In the genomic region with DNA sequence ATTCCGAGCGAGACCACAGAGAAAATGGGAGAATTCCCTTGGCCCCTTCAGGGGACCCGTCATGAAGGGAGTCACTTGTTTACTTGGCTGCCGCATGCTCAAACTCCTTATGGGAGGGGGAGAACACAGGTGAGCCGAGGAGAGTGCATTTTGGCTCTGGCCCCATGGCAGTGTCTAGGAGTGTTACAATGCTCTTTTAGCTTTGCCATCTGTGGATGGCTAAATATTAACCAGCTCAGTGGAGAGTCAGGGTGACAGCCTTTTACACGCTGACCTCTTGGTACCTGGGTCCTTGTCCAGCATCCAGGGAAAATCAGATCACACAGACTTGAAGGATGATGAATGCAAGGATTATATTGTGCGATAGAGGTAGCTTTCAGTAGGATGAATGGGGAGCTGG, we compare ENCODE assay signal across 19 cellular contexts.
DNase-seq lines count a peak whose midpoint lies in the region; ATAC-seq and TF ChIP-seq lines count a peak whose summit lies in the region.
"Had no signal": no experiment of that assay in that cellular context is flagged by ENCODE, and none has a peak within 500 bp of the region (broad histone marks: within the 10 kb centered on the region; RNA-seq: fewer than 3 reads in every experiment).

No MANE protein-coding gene starts in this region.

- H3K36me3 Mint-ChIP-seq in Calu3 (ENCODE audit: insufficient read depth, unreplicated experiment): no peaks in the 10 kb centered on the region
- no peaks in the 10 kb centered on the region for H3K36me3 Mint-ChIP-seq in stimulated activated effector memory CD8-positive, alpha-beta T cell treated with anti-CD3 and anti-CD28 coated beads, Interleukin-12 subunit alpha, Interleukin-12 subunit beta, amount 100 ng/mL, for 72 hours
- no peaks in the 10 kb centered on the region for H3K36me3 Mint-ChIP-seq in activated CD4-positive, alpha-beta T cell treated with anti-CD3 and anti-CD28 coated beads, Interleukin-2, amount 10 ng/mL, durations not matched to agents 7 days and 5 days (ENCODE audit: low read depth)
- H3K36me3 Mint-ChIP-seq: CD4-positive, CD25-positive, alpha-beta regulatory T cell; CD8-positive, alpha-beta memory T cell had no signal

- intact Hi-C loops in Calu3 (cut with micrococcal nuclease; ENCODE audit: unreplicated experiment): no loop called here
- intact Hi-C loops in A673 (cut with micrococcal nuclease; ENCODE audit: unreplicated experiment): no loop called here

- H3K9me3 Mint-ChIP-seq in Calu3 (ENCODE audit: low read depth, unreplicated experiment): peaks cover 6% of the 10 kb centered on the region
- no peaks in the 10 kb centered on the region for H3K9me3 Mint-ChIP-seq in stimulated activated effector memory CD8-positive, alpha-beta T cell treated with anti-CD3 and anti-CD28 coated beads, Interleukin-12 subunit alpha, Interleukin-12 subunit beta, amount 100 ng/mL, for 72 hours
- H3K9me3 Mint-ChIP-seq in activated CD4-positive, alpha-beta T cell treated with anti-CD3 and anti-CD28 coated beads, Interleukin-2, amount 10 ng/mL, durations not matched to agents 7 days and 5 days: no peaks in the 10 kb centered on the region

- H3K9me3 ChIP-seq in liver (ENCODE audit: control insufficient read depth in 4 of 4, low read length in 3 of 4) (peaks cover 0 to 3% (median 0%) of the 10 kb centered on the region in 4 donors), A673 (ENCODE audit: low read depth, low read length, poor library complexity, severe bottlenecking) (no peaks in the 10 kb centered on the region)
- H3K9me3 ChIP-seq: HAP-1 had no signal

- peak; percentile 43 for ATAC-seq in stimulated activated effector memory CD8-positive, alpha-beta T cell treated with anti-CD3 and anti-CD28 coated beads, Interleukin-12 subunit alpha, Interleukin-12 subunit beta, amount 100 ng/mL, for 72 hours
- ATAC-seq: A549 had no signal

- peaks cover 2 to 11% (median 9%) of the 10 kb centered on the region in 4 donors for H3K4me1 ChIP-seq in liver (ENCODE audit: control insufficient read depth in 4 of 4, insufficient read depth in 4 of 4, low read length in 3 of 4)
- H3K4me1 ChIP-seq in A673 (ENCODE audit: insufficient read depth, low read length, poor library complexity, severe bottlenecking): no peaks in the 10 kb centered on the region
- H3K4me1 ChIP-seq: HAP-1 had no signal

- no peaks in the 10 kb centered on the region for H3K27me3 Mint-ChIP-seq in Calu3 (ENCODE audit: unreplicated experiment)
- no peaks in the 10 kb centered on the region for H3K27me3 Mint-ChIP-seq in activated CD4-positive, alpha-beta T cell treated with anti-CD3 and anti-CD28 coated beads, Interleukin-2, amount 10 ng/mL, durations not matched to agents 7 days and 5 days
- H3K27me3 Mint-ChIP-seq: CD4-positive, CD25-positive, alpha-beta regulatory T cell had no signal

- TF ChIP-seq CTCF in Calu3 (IDR thresholded peaks at IDR 0.05; ENCODE audit: unreplicated experiment) (no peak), VCaP (conservative IDR thresholded peaks at IDR 0.05) (no peak), liver (IDR thresholded peaks at IDR 0.05; ENCODE audit: low read depth, low read length, missing input control) (no peak), A673 (conservative IDR thresholded peaks at IDR 0.05; ENCODE audit: low read depth, low read length) (no peak)

- peaks cover 37% of the 10 kb centered on the region for H3K4me1 Mint-ChIP-seq in Calu3 (ENCODE audit: low read depth, unreplicated experiment)
- no peaks in the 10 kb centered on the region for H3K4me1 Mint-ChIP-seq in stimulated activated effector memory CD8-positive, alpha-beta T cell treated with anti-CD3 and anti-CD28 coated beads, Interleukin-12 subunit alpha, Interleukin-12 subunit beta, amount 100 ng/mL, for 72 hours
- H3K4me1 Mint-ChIP-seq in activated CD4-positive, alpha-beta T cell treated with anti-CD3 and anti-CD28 coated beads, Interleukin-2, amount 10 ng/mL, durations not matched to agents 7 days and 5 days: no peaks in the 10 kb centered on the region
- H3K4me1 Mint-ChIP-seq: CD4-positive, CD25-positive, alpha-beta regulatory T cell; CD8-positive, alpha-beta memory T cell had no signal

- H3K27ac ChIP-seq in VCaP: peak overlapping the region; percentile 72
- H3K27ac ChIP-seq in liver (ENCODE audit: low read depth in 1 of 2, low read length in 2 of 2): no peak overlapping the region
- H3K27ac ChIP-seq in A673 (ENCODE audit: low read depth, low read length, poor library complexity, severe bottlenecking): no peak overlapping the region

- H3K27ac Mint-ChIP-seq in Calu3 (ENCODE audit: unreplicated experiment): peak overlapping the region; percentile 21
- H3K27ac Mint-ChIP-seq in stimulated activated effector memory CD8-positive, alpha-beta T cell treated with anti-CD3 and anti-CD28 coated beads, Interleukin-12 subunit alpha, Interleukin-12 subunit beta, amount 100 ng/mL, for 72 hours: no peak overlapping the region
- no peak overlapping the region for H3K27ac Mint-ChIP-seq in activated CD4-positive, alpha-beta T cell treated with anti-CD3 and anti-CD28 coated beads, Interleukin-2, amount 10 ng/mL, durations not matched to agents 7 days and 5 days
- H3K27ac Mint-ChIP-seq: CD4-positive, CD25-positive, alpha-beta regulatory T cell; HFFc6 had no signal

- H3K36me3 ChIP-seq in liver (ENCODE audit: control insufficient read depth in 4 of 4, insufficient read depth in 3 of 4, low read depth in 1 of 4, low read length in 3 of 4) (no peaks in the 10 kb centered on the region), A673 (ENCODE audit: insufficient read depth, low read length, poor library complexity, severe bottlenecking) (no peaks in the 10 kb centered on the region)
- H3K36me3 ChIP-seq: HAP-1 had no signal

- no peak overlapping the region for H3K4me3 Mint-ChIP-seq in Calu3 (ENCODE audit: low read depth, unreplicated experiment)
- no peak overlapping the region for H3K4me3 Mint-ChIP-seq in stimulated activated effector memory CD8-positive, alpha-beta T cell treated with anti-CD3 and anti-CD28 coated beads, Interleukin-12 subunit alpha, Interleukin-12 subunit beta, amount 100 ng/mL, for 72 hours
- H3K4me3 Mint-ChIP-seq in activated CD4-positive, alpha-beta T cell treated with anti-CD3 and anti-CD28 coated beads, Interleukin-2, amount 10 ng/mL, durations not matched to agents 7 days and 5 days: no peak overlapping the region
- H3K4me3 Mint-ChIP-seq: CD4-positive, CD25-positive, alpha-beta regulatory T cell; CD8-positive, alpha-beta memory T cell; HFFc6 had no signal

- H3K4me3 ChIP-seq in liver (ENCODE audit: low read depth in 1 of 3, low read length in 3 of 3): no peak overlapping the region
- no peak overlapping the region for H3K4me3 ChIP-seq in A673 (ENCODE audit: low read depth, low read length, poor library complexity, severe bottlenecking)
- H3K4me3 ChIP-seq: A549, HAP-1 had no signal

- DNase-seq in Calu3 (peak; percentile 4), OCI-M1 (lab: John Stamatoyannopoulos, UW) (no peak), A673 (ENCODE audit: low spot score) (no peak), NCI-H345 treated with DMSO at 0.1 percent for 48 hours (lab: John Stamatoyannopoulos, UW; ENCODE audit: unreplicated experiment) (no peak)
- DNase-seq in stimulated activated effector memory CD8-positive, alpha-beta T cell treated with anti-CD3 and anti-CD28 coated beads, Interleukin-12 subunit alpha, Interleukin-12 subunit beta, amount 100 ng/mL, for 72 hours (ENCODE audit: low spot score in 2 of 2): no peak
- DNase-seq in activated CD4-positive, alpha-beta T cell treated with anti-CD3 and anti-CD28 coated beads, Interleukin-2, amount 10 ng/mL, durations not matched to agents 7 days and 5 days: no peak
- DNase-seq: 8988T; C1 segment of cervical spinal cord; CD4-positive, CD25-positive, alpha-beta regulatory T cell; CD8-positive, alpha-beta memory T cell; DMS153; DMS79 treated with DMSO at 0.1 percent for 48 hours; GF-D8; GOT3; HFFc6 had no signal

- CTCF ChIA-PET in Calu3 (lab: Charles Lee) (interaction anchor here (2.2 kb wide), 1 partner anchor 10 kb away, joined by 10 read pairs; no protein-coding TSS in a partner anchor), A673 (lab: Charles Lee) (no interaction called here)
- CTCF ChIA-PET in activated CD4-positive, alpha-beta T cell treated with anti-CD3 and anti-CD28 coated beads, Interleukin-2, amount 10 ng/mL, durations not matched to agents 7 days and 5 days (lab: Charles Lee): no interaction called here

- H3K27me3 ChIP-seq in liver (ENCODE audit: control insufficient read depth in 4 of 4, insufficient read depth in 4 of 4, low read length in 3 of 4) (no peaks in the 10 kb centered on the region), A673 (replicated peaks; ENCODE audit: insufficient read depth, low read depth, low read length, poor library complexity) (no peaks in the 10 kb centered on the region)

- no peak overlapping the region for H3K9ac ChIP-seq in liver (ENCODE audit: low read depth in 1 of 2, low read length in 2 of 2)

- POLR2A ChIA-PET in A673 (lab: Charles Lee; ENCODE audit: low non-redundant PET): no interaction called here
- POLR2A ChIA-PET in activated CD4-positive, alpha-beta T cell treated with anti-CD3 and anti-CD28 coated beads, Interleukin-2, amount 10 ng/mL, durations not matched to agents 7 days and 5 days (lab: Charles Lee): no interaction called here

- WGBS in liver: 55% methylated on average over 7 of the region's 7 CpGs

- BruUV-seq in Calu3 (replicated peaks; lab: Mats Ljungman, UMichigan) (no TSS peak), A673 (replicated peaks; lab: Mats Ljungman, UMichigan) (no TSS peak)

- TF ChIP-seq RAD21 in liver (IDR thresholded peaks at IDR 0.05): no peak

TF ChIP-seq in liver, 16 proteins besides CTCF, POLR2A, EP300 and RAD21 (continues in another document):
- peak; percentile 45 to 69 for TF ChIP-seq RXRA (IDR thresholded peaks at IDR 0.05)
- TF ChIP-seq, protein P1, sequence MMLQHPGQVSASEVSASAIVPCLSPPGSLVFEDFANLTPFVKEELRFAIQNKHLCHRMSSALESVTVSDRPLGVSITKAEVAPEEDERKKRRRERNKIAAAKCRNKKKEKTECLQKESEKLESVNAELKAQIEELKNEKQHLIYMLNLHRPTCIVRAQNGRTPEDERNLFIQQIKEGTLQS (IDR thresholded peaks at IDR 0.05): no peak
- TF ChIP-seq FOXA1 (IDR thresholded peaks at IDR 0.05): no peak
- no peak for TF ChIP-seq JUND (IDR thresholded peaks at IDR 0.05)
- no peak for TF ChIP-seq EGR1 (IDR thresholded peaks at IDR 0.05; ENCODE audit: low read depth in 2 of 2)
- no peak for TF ChIP-seq TAF1 (conservative IDR thresholded peaks at IDR 0.05)
- TF ChIP-seq YY1 (IDR thresholded peaks at IDR 0.05): peak; percentile 16
